22 cellular contexts compared by ENCODE assay signal in genomic region chr14:101125313-101125712, GRCh38.
"Had no signal": no experiment of that assay in that cellular context is flagged by ENCODE, and none has a peak within 500 bp of the region (broad histone marks: within the 10 kb centered on the region; RNA-seq: fewer than 3 reads in every experiment).

No MANE protein-coding gene starts in this region.

- H3K4me3 ChIP-seq: adrenal gland, body of pancreas, colonic mucosa, gastroesophageal sphincter, hepatocyte, left ventricle myocardium inferior, pancreas, prostate gland, testis, transverse colon had no signal

- H3K36me3 Mint-ChIP-seq: activated naive CD8-positive, alpha-beta T cell; WTC11 had no signal

- H3K4me1 Mint-ChIP-seq: WTC11 had no signal

- H3K9me3 Mint-ChIP-seq: activated CD4-positive, alpha-beta memory T cell treated with anti-CD3 and anti-CD28 coated beads, Interleukin-2, amount 10 ng/mL, durations not matched to agents 7 days and 5 days; activated CD4-positive, alpha-beta T cell treated with anti-CD3 and anti-CD28 coated beads, Interleukin-2, amount 10 ng/mL, durations not matched to agents 7 days and 5 days had no signal

- DNase-seq: activated CD4-positive, alpha-beta T cell treated with anti-CD3 and anti-CD28 coated beads for 1 hour; activated CD4-positive, alpha-beta T cell treated with anti-CD3 and anti-CD28 coated beads, Interleukin-2, amount 10 ng/mL, durations not matched to agents 7 days and 5 days; activated effector memory CD4-positive, alpha-beta T cell treated with Interleukin-2 at 50 U/mL for 16 hours; activated naive CD4-positive, alpha-beta T cell treated with Interleukin-2 at 50 U/mL for 16 hours; aorta; body of pancreas; colonic mucosa; effector CD8-positive, alpha-beta T cell; left ventricle myocardium inferior; stimulated activated CD4-positive, alpha-beta T cell treated with anti-CD3 and anti-CD28 coated beads, Interleukin-2, amount 100 ng/mL, for 48 hours; stimulated activated naive CD8-positive, alpha-beta T cell treated with anti-CD3 and anti-CD28 coated beads, Interleukin-15, Interleukin-2, amounts not matched to agents 100 U/mL and 50 U/mL, for 24 hours; T-helper 2 cell; testis; transverse colon had no signal

- H3K27me3 Mint-ChIP-seq: activated CD4-positive, alpha-beta memory T cell treated with anti-CD3 and anti-CD28 coated beads, Interleukin-2, amount 10 ng/mL, durations not matched to agents 7 days and 5 days had no signal

- H3K4me1 ChIP-seq: adrenal gland, body of pancreas, colonic mucosa, gastroesophageal sphincter, left ventricle myocardium inferior, pancreas, prostate gland, testis, transverse colon had no signal

- H3K27ac ChIP-seq: adrenal gland, body of pancreas, colonic mucosa, gastroesophageal sphincter, hepatocyte, left ventricle myocardium inferior, pancreas, prostate gland, testis, transverse colon had no signal

- H3K9me3 ChIP-seq: adrenal gland, body of pancreas, colonic mucosa, left ventricle myocardium inferior, pancreas, prostate gland, testis, transverse colon had no signal

- ATAC-seq: body of pancreas; gastroesophageal sphincter; pancreas; stimulated activated naive CD8-positive, alpha-beta T cell treated with anti-CD3 and anti-CD28 coated beads, Interleukin-15, Interleukin-2, amounts not matched to agents 100 U/mL and 50 U/mL, for 24 hours; WTC11 had no signal

- H3K4me3 Mint-ChIP-seq: activated CD4-positive, alpha-beta memory T cell treated with anti-CD3 and anti-CD28 coated beads, Interleukin-2, amount 10 ng/mL, durations not matched to agents 7 days and 5 days; activated CD4-positive, alpha-beta T cell treated with anti-CD3 and anti-CD28 coated beads, Interleukin-2, amount 10 ng/mL, durations not matched to agents 7 days and 5 days; activated naive CD8-positive, alpha-beta T cell; WTC11 had no signal

- H3K27ac Mint-ChIP-seq: activated CD4-positive, alpha-beta memory T cell treated with anti-CD3 and anti-CD28 coated beads, Interleukin-2, amount 10 ng/mL, durations not matched to agents 7 days and 5 days; activated CD4-positive, alpha-beta T cell treated with anti-CD3 and anti-CD28 coated beads, Interleukin-2, amount 10 ng/mL, durations not matched to agents 7 days and 5 days; activated naive CD8-positive, alpha-beta T cell; WTC11 had no signal

- H3K36me3 ChIP-seq: adrenal gland, colonic mucosa, gastroesophageal sphincter, left ventricle myocardium inferior, pancreas, prostate gland, transverse colon had no signal

- H3K4me2 ChIP-seq: hepatocyte had no signal

- H3K27me3 ChIP-seq: body of pancreas, colonic mucosa, hepatocyte, pancreas, testis, transverse colon had no signal
